Comparison of ENCODE assay signal across 21 cellular contexts in genomic region chr2:115541808-115542207, GRCh38.
DNase-seq lines count a peak whose midpoint lies in the region; TF ChIP-seq lines count a peak whose summit lies in the region.
"Had no signal": no experiment of that assay in that cellular context is flagged by ENCODE, and none has a peak within 500 bp of the region (broad histone marks: within the 10 kb centered on the region; RNA-seq: fewer than 3 reads in every experiment).

No MANE protein-coding gene starts in this region.

- H3K4me3 ChIP-seq in HUES6 (ENCODE audit: low read depth, low read length) (no peak overlapping the region), PC-9 (no peak overlapping the region), breast epithelium (no peak overlapping the region)
- H3K4me3 ChIP-seq: BLaER1 had no signal

- H3K9me2 ChIP-seq in PC-9 (ENCODE audit: insufficient read depth), result no peaks in the 10 kb centered on the region

- H3K9me3 Mint-ChIP-seq in glutamatergic neuron (ENCODE audit: unreplicated experiment), result no peaks in the 10 kb centered on the region
- no peaks in the 10 kb centered on the region for H3K9me3 Mint-ChIP-seq in nephron progenitor cell
- H3K9me3 Mint-ChIP-seq in type B pancreatic cell, result no peaks in the 10 kb centered on the region

- H3K4me2 ChIP-seq in PC-9, result no peak overlapping the region
- H3K4me2 ChIP-seq: BLaER1 had no signal

- no peaks in the 10 kb centered on the region for H3K36me3 ChIP-seq in HUES6 (ENCODE audit: control insufficient read depth, insufficient read depth, low read length)
- H3K36me3 ChIP-seq in PC-9 (ENCODE audit: low read depth), result no peaks in the 10 kb centered on the region
- no peaks in the 10 kb centered on the region for H3K36me3 ChIP-seq in breast epithelium
- H3K36me3 ChIP-seq: BE2C, BLaER1 had no signal

- H3K9ac ChIP-seq in HUES6 (ENCODE audit: low read length), result no peak overlapping the region
- H3K9ac ChIP-seq: BLaER1 had no signal

- TF ChIP-seq CTCF in glutamatergic neuron (IDR thresholded peaks at IDR 0.05; ENCODE audit: partially characterized antibody, unreplicated experiment) (peak; percentile 36), nephron progenitor cell (IDR thresholded peaks at IDR 0.05) (peak; percentile 19), type B pancreatic cell (conservative IDR thresholded peaks at IDR 0.05) (peak; percentile 54), PC-9 (conservative IDR thresholded peaks at IDR 0.05) (no peak), breast epithelium (IDR thresholded peaks at IDR 0.05) (no peak)

- H3K4me1 Mint-ChIP-seq in glutamatergic neuron (ENCODE audit: low read depth, unreplicated experiment) (no peaks in the 10 kb centered on the region), nephron progenitor cell (peaks cover 15% of the 10 kb centered on the region), type B pancreatic cell (ENCODE audit: unreplicated experiment) (no peaks in the 10 kb centered on the region)
- H3K4me1 Mint-ChIP-seq: CD14-positive monocyte; CD4-positive, alpha-beta memory T cell; CD4-positive, CD25-positive, alpha-beta regulatory T cell; CD8-positive, alpha-beta memory T cell had no signal

- DNase-seq in glutamatergic neuron (no peak), nephron progenitor cell (no peak), type B pancreatic cell (ENCODE audit: extremely low spot score, unreplicated experiment) (no peak), PC-9 (no peak), DMS114 treated with DMSO at 0.1 percent for 48 hours (lab: John Stamatoyannopoulos, UW; ENCODE audit: unreplicated experiment) (no peak), breast epithelium (ENCODE audit: low spot score in 2 of 2) (no peak), occipital lobe (lab: John Stamatoyannopoulos, UW) (no peak)
- DNase-seq: 8988T; ACHN; BE2C; C1 segment of cervical spinal cord; CD4-positive, alpha-beta memory T cell; CD4-positive, CD25-positive, alpha-beta regulatory T cell; CD8-positive, alpha-beta memory T cell; COR-L47; DMS 273 treated with DMSO at 0.1 percent for 48 hours; DMS79 treated with DMSO at 0.1 percent for 48 hours; GF-D8 had no signal

- no TSS peak for BruUV-seq in PC-9 (replicated peaks; lab: Mats Ljungman, UMichigan)

- H2AFZ ChIP-seq in PC-9, result no peak overlapping the region

- H3K9me3 ChIP-seq in HUES6 (ENCODE audit: control insufficient read depth, insufficient read depth, low read depth, low read length) (no peaks in the 10 kb centered on the region), PC-9 (ENCODE audit: insufficient read depth, low read depth) (no peaks in the 10 kb centered on the region), breast epithelium (no peaks in the 10 kb centered on the region)
- H3K9me3 ChIP-seq: BE2C, BLaER1 had no signal

- H3K4me1 ChIP-seq in HUES6 (ENCODE audit: control insufficient read depth, insufficient read depth, low read length), result peaks cover 30% of the 10 kb centered on the region
- H3K4me1 ChIP-seq in PC-9 (replicated peaks; ENCODE audit: insufficient read depth), result no peaks in the 10 kb centered on the region
- H3K4me1 ChIP-seq in breast epithelium, result no peaks in the 10 kb centered on the region
- H3K4me1 ChIP-seq: BE2C, BLaER1 had no signal

- intact Hi-C loops in PC-9 (cut with micrococcal nuclease; ENCODE audit: unreplicated experiment), result no loop called here
- intact Hi-C loops in breast epithelium (cut with DNase I; ENCODE audit: low total_unique reads), result no loop called here

- H4K20me1 ChIP-seq in PC-9 (ENCODE audit: insufficient read depth), result no peaks in the 10 kb centered on the region
- H4K20me1 ChIP-seq: BLaER1 had no signal

- H3K4me3 Mint-ChIP-seq in glutamatergic neuron (ENCODE audit: unreplicated experiment), result no peak overlapping the region
- no peak overlapping the region for H3K4me3 Mint-ChIP-seq in nephron progenitor cell
- no peak overlapping the region for H3K4me3 Mint-ChIP-seq in type B pancreatic cell
- H3K4me3 Mint-ChIP-seq: CD14-positive monocyte; CD4-positive, alpha-beta memory T cell; CD8-positive, alpha-beta memory T cell had no signal

- no peaks in the 10 kb centered on the region for H3K79me2 ChIP-seq in PC-9 (ENCODE audit: low read depth)

- H3K36me3 Mint-ChIP-seq in glutamatergic neuron (ENCODE audit: unreplicated experiment) (no peaks in the 10 kb centered on the region), nephron progenitor cell (ENCODE audit: low read depth) (no peaks in the 10 kb centered on the region), type B pancreatic cell (no peaks in the 10 kb centered on the region)
- H3K36me3 Mint-ChIP-seq: CD14-positive monocyte; CD4-positive, alpha-beta memory T cell; CD4-positive, CD25-positive, alpha-beta regulatory T cell; CD8-positive, alpha-beta memory T cell had no signal

- no peaks in the 10 kb centered on the region for H3K27me3 Mint-ChIP-seq in glutamatergic neuron (ENCODE audit: unreplicated experiment)
- no peaks in the 10 kb centered on the region for H3K27me3 Mint-ChIP-seq in nephron progenitor cell (ENCODE audit: low read depth, poor library complexity)
- no peaks in the 10 kb centered on the region for H3K27me3 Mint-ChIP-seq in type B pancreatic cell
- H3K27me3 Mint-ChIP-seq: CD4-positive, alpha-beta memory T cell; CD4-positive, CD25-positive, alpha-beta regulatory T cell had no signal

- no peak overlapping the region for H3K27ac Mint-ChIP-seq in glutamatergic neuron (ENCODE audit: unreplicated experiment)
- H3K27ac Mint-ChIP-seq in nephron progenitor cell, result no peak overlapping the region
- no peak overlapping the region for H3K27ac Mint-ChIP-seq in type B pancreatic cell
- H3K27ac Mint-ChIP-seq: CD14-positive monocyte; CD4-positive, CD25-positive, alpha-beta regulatory T cell; CD8-positive, alpha-beta memory T cell had no signal

- no peak for TF ChIP-seq POLR2A in breast epithelium (IDR thresholded peaks at IDR 0.05)

- H3K27me3 ChIP-seq in HUES6 (ENCODE audit: control insufficient read depth, insufficient read depth, low read length) (no peaks in the 10 kb centered on the region), PC-9 (ENCODE audit: insufficient read depth, low read depth) (0 out of 2 replicates have a peak, but pooled peaks cover 10% of the 10 kb centered on the region), breast epithelium (no peaks in the 10 kb centered on the region)
- H3K27me3 ChIP-seq: BE2C, BLaER1 had no signal

- CTCF ChIA-PET in PC-9 (lab: Charles Lee), result no interaction called here

- peak overlapping the region; percentile 21; the same call in 1 of the 2 replicates for H3K27ac ChIP-seq in HUES6 (ENCODE audit: low read depth, low read length)
- no peak overlapping the region for H3K27ac ChIP-seq in PC-9
- no peak overlapping the region for H3K27ac ChIP-seq in breast epithelium
- H3K27ac ChIP-seq: BLaER1 had no signal

- H3F3A ChIP-seq in PC-9 (ENCODE audit: insufficient read depth, low read depth), result no peaks in the 10 kb centered on the region

- POLR2A ChIA-PET in PC-9 (lab: Charles Lee; ENCODE audit: unreplicated experiment), result no interaction called here

Comparison
In these comparisons a context has a peak if more than half of its experiments do, and no peak if none do; other contexts are left out.
1. CTCF ChIP-seq: peak in glutamatergic neuron (single experiment), nephron progenitor cell (single experiment) and type B pancreatic cell (single experiment); none in PC-9 (single experiment) and breast epithelium (0 of 3).